In genomic region chr13:109762791-109763190, GRCh38 we compare ENCODE assay signal across 1 cellular context.
TF ChIP-seq lines count a peak whose summit lies in the region.

No MANE protein-coding gene starts in this region.

TF ChIP-seq in K562, 482 proteins besides CTCF, POLR2A, EP300 and RAD21:
- TF ChIP-seq ZBTB40 (IDR thresholded peaks at IDR 0.05) = peak; percentile 94
- TF ChIP-seq ZBTB40 (CRISPR knock-in tag; IDR thresholded peaks at IDR 0.05) = peak; percentile 94
- TF ChIP-seq ZBED1 (IDR thresholded peaks at IDR 0.05) = no peak
